1 cellular context compared by ENCODE assay signal in the genomic region with DNA sequence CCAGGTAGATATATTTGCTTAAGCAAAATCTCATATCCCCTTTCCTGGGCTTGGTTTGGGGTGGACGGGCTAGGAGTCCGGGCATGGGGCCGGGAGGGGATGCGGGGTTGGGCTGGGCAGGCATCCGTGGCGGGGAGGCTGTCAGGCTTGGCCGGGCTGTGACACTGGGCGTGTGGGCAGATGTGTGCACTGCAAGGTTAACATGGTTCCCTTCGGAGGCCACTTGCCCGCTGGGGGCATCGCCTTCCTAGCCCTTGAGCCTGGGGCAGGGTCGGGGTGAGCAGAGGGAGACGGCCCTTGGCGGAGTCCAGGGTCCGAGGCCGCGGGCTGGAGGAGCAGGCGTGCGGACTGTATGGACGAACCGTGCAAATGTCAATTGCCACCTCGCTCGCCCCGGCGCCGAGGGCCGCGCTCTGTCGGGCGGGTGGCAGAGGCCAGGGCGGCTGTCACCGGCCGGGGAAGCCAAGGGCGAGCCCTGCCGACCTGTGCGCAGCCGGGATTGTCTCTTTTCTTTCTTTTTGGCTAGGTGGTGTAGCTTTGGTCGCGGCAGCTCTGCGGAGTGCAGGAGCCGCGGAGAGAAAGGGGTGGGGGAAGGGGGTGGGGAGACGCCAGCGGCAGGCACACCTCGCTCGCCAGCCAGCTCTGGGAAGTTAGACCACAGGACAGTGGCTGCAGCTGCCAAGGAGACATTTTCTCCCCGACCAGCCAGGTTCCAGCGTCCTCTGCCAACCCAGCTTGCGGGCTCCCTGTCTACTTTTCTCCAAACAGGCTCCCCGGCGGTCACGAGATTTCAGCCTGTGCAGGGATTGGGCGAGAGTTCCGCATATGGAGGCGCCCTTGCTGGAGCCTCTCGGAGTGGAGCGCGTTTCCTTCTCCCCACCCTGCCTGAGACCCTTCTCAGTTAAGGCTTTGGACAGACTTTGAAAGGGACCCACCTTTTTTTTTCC.
TF ChIP-seq lines count a peak whose summit lies in the region.

No MANE protein-coding gene starts in this region.

TF ChIP-seq in HepG2, 621 proteins besides CTCF, POLR2A, EP300 and RAD21 (continued from another document and continues in another):
- TF ChIP-seq, protein P1, sequence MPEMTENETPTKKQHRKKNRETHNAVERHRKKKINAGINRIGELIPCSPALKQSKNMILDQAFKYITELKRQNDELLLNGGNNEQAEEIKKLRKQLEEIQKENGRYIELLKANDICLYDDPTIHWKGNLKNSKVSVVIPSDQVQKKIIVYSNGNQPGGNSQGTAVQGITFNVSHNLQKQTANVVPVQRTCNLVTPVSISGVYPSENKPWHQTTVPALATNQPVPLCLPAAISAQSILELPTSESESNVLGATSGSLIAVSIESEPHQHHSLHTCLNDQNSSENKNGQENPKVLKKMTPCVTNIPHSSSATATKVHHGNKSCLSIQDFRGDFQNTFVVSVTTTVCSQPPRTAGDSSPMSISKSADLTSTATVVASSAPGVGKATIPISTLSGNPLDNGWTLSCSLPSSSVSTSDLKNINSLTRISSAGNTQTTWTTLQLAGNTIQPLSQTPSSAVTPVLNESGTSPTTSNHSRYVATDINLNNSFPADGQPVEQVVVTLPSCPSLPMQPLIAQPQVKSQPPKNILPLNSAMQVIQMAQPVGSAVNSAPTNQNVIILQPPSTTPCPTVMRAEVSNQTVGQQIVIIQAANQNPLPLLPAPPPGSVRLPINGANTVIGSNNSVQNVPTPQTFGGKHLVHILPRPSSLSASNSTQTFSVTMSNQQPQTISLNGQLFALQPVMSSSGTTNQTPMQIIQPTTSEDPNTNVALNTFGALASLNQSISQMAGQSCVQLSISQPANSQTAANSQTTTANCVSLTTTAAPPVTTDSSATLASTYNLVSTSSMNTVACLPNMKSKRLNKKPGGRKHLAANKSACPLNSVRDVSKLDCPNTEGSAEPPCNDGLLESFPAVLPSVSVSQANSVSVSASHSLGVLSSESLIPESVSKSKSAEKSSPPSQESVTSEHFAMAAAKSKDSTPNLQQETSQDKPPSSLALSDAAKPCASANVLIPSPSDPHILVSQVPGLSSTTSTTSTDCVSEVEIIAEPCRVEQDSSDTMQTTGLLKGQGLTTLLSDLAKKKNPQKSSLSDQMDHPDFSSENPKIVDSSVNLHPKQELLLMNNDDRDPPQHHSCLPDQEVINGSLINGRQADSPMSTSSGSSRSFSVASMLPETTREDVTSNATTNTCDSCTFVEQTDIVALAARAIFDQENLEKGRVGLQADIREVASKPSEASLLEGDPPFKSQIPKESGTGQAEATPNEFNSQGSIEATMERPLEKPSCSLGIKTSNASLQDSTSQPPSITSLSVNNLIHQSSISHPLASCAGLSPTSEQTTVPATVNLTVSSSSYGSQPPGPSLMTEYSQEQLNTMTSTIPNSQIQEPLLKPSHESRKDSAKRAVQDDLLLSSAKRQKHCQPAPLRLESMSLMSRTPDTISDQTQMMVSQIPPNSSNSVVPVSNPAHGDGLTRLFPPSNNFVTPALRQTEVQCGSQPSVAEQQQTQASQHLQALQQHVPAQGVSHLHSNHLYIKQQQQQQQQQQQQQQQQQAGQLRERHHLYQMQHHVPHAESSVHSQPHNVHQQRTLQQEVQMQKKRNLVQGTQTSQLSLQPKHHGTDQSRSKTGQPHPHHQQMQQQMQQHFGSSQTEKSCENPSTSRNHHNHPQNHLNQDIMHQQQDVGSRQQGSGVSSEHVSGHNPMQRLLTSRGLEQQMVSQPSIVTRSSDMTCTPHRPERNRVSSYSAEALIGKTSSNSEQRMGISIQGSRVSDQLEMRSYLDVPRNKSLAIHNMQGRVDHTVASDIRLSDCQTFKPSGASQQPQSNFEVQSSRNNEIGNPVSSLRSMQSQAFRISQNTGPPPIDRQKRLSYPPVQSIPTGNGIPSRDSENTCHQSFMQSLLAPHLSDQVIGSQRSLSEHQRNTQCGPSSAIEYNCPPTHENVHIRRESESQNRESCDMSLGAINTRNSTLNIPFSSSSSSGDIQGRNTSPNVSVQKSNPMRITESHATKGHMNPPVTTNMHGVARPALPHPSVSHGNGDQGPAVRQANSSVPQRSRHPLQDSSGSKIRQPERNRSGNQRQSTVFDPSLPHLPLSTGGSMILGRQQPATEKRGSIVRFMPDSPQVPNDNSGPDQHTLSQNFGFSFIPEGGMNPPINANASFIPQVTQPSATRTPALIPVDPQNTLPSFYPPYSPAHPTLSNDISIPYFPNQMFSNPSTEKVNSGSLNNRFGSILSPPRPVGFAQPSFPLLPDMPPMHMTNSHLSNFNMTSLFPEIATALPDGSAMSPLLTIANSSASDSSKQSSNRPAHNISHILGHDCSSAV (CRISPR knock-in tag; IDR thresholded peaks at IDR 0.05; ENCODE audit: borderline replicate concordance), result no peak
- TF ChIP-seq ZFAT (CRISPR knock-in tag; conservative IDR thresholded peaks at IDR 0.05), result no peak
- TF ChIP-seq PATZ1 (CRISPR knock-in tag; IDR thresholded peaks at IDR 0.05), result peak; percentile 13; the same call in 1 of the 2 replicates
- no peak for TF ChIP-seq ZNF160 (CRISPR knock-in tag; IDR thresholded peaks at IDR 0.05)
- TF ChIP-seq MBD4 (IDR thresholded peaks at IDR 0.05; ENCODE audit: borderline replicate concordance, low read length), result no peak
- TF ChIP-seq SRSF1 (optimal IDR thresholded peaks at IDR 0.05; ENCODE audit: low read depth, low read length), result no peak
- TF ChIP-seq, protein P2, sequence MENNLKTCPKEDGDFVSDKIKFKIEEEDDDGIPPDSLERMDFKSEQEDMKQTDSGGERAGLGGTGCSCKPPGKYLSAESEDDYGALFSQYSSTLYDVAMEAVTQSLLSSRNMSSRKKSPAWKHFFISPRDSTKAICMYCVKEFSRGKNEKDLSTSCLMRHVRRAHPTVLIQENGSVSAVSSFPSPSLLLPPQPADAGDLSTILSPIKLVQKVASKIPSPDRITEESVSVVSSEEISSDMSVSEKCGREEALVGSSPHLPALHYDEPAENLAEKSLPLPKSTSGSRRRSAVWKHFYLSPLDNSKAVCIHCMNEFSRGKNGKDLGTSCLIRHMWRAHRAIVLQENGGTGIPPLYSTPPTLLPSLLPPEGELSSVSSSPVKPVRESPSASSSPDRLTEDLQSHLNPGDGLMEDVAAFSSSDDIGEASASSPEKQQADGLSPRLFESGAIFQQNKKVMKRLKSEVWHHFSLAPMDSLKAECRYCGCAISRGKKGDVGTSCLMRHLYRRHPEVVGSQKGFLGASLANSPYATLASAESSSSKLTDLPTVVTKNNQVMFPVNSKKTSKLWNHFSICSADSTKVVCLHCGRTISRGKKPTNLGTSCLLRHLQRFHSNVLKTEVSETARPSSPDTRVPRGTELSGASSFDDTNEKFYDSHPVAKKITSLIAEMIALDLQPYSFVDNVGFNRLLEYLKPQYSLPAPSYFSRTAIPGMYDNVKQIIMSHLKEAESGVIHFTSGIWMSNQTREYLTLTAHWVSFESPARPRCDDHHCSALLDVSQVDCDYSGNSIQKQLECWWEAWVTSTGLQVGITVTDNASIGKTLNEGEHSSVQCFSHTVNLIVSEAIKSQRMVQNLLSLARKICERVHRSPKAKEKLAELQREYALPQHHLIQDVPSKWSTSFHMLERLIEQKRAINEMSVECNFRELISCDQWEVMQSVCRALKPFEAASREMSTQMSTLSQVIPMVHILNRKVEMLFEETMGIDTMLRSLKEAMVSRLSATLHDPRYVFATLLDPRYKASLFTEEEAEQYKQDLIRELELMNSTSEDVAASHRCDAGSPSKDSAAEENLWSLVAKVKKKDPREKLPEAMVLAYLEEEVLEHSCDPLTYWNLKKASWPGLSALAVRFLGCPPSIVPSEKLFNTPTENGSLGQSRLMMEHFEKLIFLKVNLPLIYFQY (CRISPR knock-in tag; IDR thresholded peaks at IDR 0.05; ENCODE audit: borderline replicate concordance), result no peak
- TF ChIP-seq ZSCAN25 (CRISPR knock-in tag; IDR thresholded peaks at IDR 0.05), result peak; percentile 62; the same call in 1 of the 2 replicates
- TF ChIP-seq SMYD3 (CRISPR knock-in tag; IDR thresholded peaks at IDR 0.05), result no peak
- no peak for TF ChIP-seq ZNF513 (CRISPR knock-in tag; conservative IDR thresholded peaks at IDR 0.05)
- TF ChIP-seq ZKSCAN1 (IDR thresholded peaks at IDR 0.05; ENCODE audit: low read length), result no peak
- 0 out of 2 replicates have a peak, but pooled peaks have one; percentile 26 for TF ChIP-seq IRF9 (CRISPR knock-in tag; IDR thresholded peaks at IDR 0.05; ENCODE audit: borderline replicate concordance)
- TF ChIP-seq ZBTB26 (CRISPR knock-in tag; IDR thresholded peaks at IDR 0.05; ENCODE audit: borderline replicate concordance), result no peak
- 0 out of 2 replicates have a peak, but pooled peaks have one; percentile 16 for TF ChIP-seq ZNF644 (CRISPR knock-in tag; IDR thresholded peaks at IDR 0.05; ENCODE audit: low read depth)
- TF ChIP-seq ZNF280D (CRISPR knock-in tag; IDR thresholded peaks at IDR 0.05), result no peak
- no peak for TF ChIP-seq ZNF12 (CRISPR knock-in tag; IDR thresholded peaks at IDR 0.05)
- no peak for TF ChIP-seq MTF2 (CRISPR knock-in tag; IDR thresholded peaks at IDR 0.05; ENCODE audit: borderline replicate concordance)
- 0 out of 2 replicates have a peak, but pooled peaks have one; percentile 27 for TF ChIP-seq ELF4 (CRISPR knock-in tag; IDR thresholded peaks at IDR 0.05; ENCODE audit: borderline replicate concordance)
- TF ChIP-seq BRCA1 (CRISPR knock-in tag; IDR thresholded peaks at IDR 0.05), result 0 out of 2 replicates have a peak, but pooled peaks have one; percentile 24
- TF ChIP-seq HNRNPL (IDR thresholded peaks at IDR 0.05; ENCODE audit: low read depth, low read length), result peak; percentile 55; the same call in 1 of the 2 replicates
- TF ChIP-seq CCDC6 (CRISPR knock-in tag; IDR thresholded peaks at IDR 0.05), result no peak
- TF ChIP-seq ZNF335 (CRISPR knock-in tag; IDR thresholded peaks at IDR 0.05), result no peak
- no peak for TF ChIP-seq NFIC (IDR thresholded peaks at IDR 0.05; ENCODE audit: low read length)
- TF ChIP-seq ATF2 (CRISPR knock-in tag; IDR thresholded peaks at IDR 0.05), result no peak
